ENCODE assay signal across 1 cellular context in the genomic region with DNA sequence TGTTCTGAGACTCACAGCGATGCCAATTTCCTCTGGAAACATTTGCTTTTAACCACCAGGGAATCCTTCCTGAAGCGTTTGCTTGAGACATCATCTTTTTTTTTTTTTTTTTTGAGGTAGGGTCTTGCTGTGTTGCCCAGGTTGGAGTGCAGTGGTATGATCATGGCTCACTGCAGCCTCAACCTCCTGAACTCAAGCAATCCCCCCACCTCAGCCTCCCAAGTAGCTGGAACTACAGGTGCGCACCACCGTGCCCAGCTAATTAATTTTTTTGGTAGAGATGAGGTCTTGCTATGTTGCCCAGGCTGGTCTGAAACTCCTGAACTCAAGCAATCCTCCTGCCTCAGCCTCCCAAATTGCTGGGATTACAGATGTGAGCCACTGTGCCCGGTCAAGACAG. TPM values are rescaled to one million over a fixed set of nuclear protein-coding genes. Genes with fewer than 3 reads are reported as not detected.
"Had no signal": no experiment of that assay in that cellular context is flagged by ENCODE, and none has a peak within 500 bp of the region (broad histone marks: within the 10 kb centered on the region; RNA-seq: fewer than 3 reads in every experiment).

No MANE protein-coding gene starts in this region.

RNA-seq across cellular contexts. Expression of a gene that starts 47.0 kb away (rescaled TPM):
- total RNA-seq: HT-29 had no signal
